ENCODE assay signal across 8 cellular contexts in the genomic region with DNA sequence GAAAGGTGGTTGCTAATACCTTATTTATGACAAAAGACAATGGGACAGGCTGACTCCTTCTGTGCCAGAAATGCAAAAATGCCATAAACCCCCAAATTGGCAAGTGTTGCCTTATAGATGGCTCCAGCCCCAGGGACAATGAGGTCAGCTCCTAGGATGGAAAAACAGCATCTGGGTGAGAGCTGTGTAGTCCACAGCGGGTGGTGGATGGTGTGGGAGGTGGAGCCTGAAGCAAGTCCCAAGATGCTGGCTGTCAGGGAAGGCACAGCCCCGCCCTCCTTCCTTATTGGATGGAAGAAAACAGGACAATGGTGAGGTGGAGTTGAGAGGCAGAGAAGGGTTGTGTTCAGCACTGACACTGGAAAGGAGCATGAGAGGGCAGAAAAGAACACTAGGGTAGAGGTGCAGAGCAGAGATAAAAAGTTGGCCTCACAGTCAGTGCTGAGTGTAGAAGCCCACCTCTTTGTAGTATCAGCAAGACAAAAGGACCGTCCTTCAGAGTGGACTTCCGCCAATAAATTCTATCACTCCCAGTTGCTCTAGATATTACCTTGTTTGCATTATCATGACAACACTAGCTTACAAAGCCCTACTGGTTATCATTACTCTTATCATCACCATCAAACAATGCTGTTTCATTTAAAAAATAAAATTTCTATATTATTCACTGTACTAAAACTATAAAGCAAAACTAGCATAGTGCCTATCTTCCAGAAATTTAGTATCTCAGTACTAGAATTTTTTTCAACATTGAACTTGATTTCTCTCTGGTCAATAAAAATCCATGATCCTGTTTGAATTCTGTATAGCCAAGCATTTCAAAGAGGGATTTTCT. TPM values are rescaled to one million over a fixed set of nuclear protein-coding genes. Genes with fewer than 3 reads are reported as not detected.
A peak's percentile ranks its signal among the peaks of the same experiment; 100 is the strongest.
DNase-seq lines count a peak whose midpoint lies in the region; ATAC-seq, FAIRE-seq and TF ChIP-seq lines count a peak whose summit lies in the region.

No MANE protein-coding gene starts in this region.

- H3K27ac Mint-ChIP-seq in CD4-positive, alpha-beta T cell, result peak overlapping the region; percentile 96

- H3K27me3 ChIP-seq in CD4-positive, alpha-beta T cell (ENCODE audit: control insufficient read depth, insufficient read depth, low read length), result no peaks in the 10 kb centered on the region
- H3K27me3 ChIP-seq in HL-60 (ENCODE audit: insufficient read depth, poor library complexity, severe bottlenecking), result no peaks in the 10 kb centered on the region
- no peaks in the 10 kb centered on the region for H3K27me3 ChIP-seq in OCI-LY3 (ENCODE audit: low read depth, low read length)
- H3K27me3 ChIP-seq in breast epithelium, result no peaks in the 10 kb centered on the region
- H3K27me3 ChIP-seq in tibial nerve, result no peaks in the 10 kb centered on the region

- H3K27ac ChIP-seq in CD4-positive, alpha-beta T cell (ENCODE audit: low read depth, low read length), result peak overlapping the region; percentile 99
- H3K27ac ChIP-seq in HL-60 (replicated peaks), result peak overlapping the region; percentile 98
- no peak overlapping the region for H3K27ac ChIP-seq in OCI-LY3 (ENCODE audit: low read length)
- H3K27ac ChIP-seq in breast epithelium, result peak overlapping the region; percentile 84 to 92
- H3K27ac ChIP-seq in kidney (ENCODE audit: low read depth in 2 of 2, low read length in 2 of 2), result peak overlapping the region; percentile 77 to 80
- peak overlapping the region; percentile 50 to 99 (median 76) for H3K27ac ChIP-seq in tibial nerve

- POLR2A ChIA-PET in CD4-positive, alpha-beta T cell (lab: Charles Lee), result interaction anchor here (1.0 to 14.9 kb wide), 3 partner anchors 59 to 225 kb away, joined by 3 to 750 read pairs (median 3); partner anchors contain the start of genes H3-3A and SRP9

- intact Hi-C loops in CD4-positive, alpha-beta T cell (cut with DNase I, micrococcal nuclease), result loop anchor here (1.0 to 10.0 kb wide), 4 partner anchors 61 to 404 kb away; partner anchors contain the start of genes LIN9 (in 1 of the 2) and PARP1 (in 1 of the 2)
- intact Hi-C loops in breast epithelium (cut with DNase I; ENCODE audit: low total_unique reads) (no loop called here), kidney (cut with DNase I) (no loop called here)

- CTCF ChIA-PET in CD4-positive, alpha-beta T cell (lab: Charles Lee), result no interaction called here

- TF ChIP-seq CTCF in CD4-positive, alpha-beta T cell (IDR thresholded peaks at IDR 0.05), result no peak
- TF ChIP-seq CTCF in HL-60 (IDR thresholded peaks at IDR 0.05; ENCODE audit: insufficient read depth, low read length), result no peak
- TF ChIP-seq CTCF in OCI-LY3 (IDR thresholded peaks at IDR 0.05; ENCODE audit: low read depth, low read length), result no peak
- TF ChIP-seq CTCF in breast epithelium (IDR thresholded peaks at IDR 0.05), result no peak
- no peak for TF ChIP-seq CTCF in kidney (IDR thresholded peaks at IDR 0.05; ENCODE audit: borderline replicate concordance, extremely low read depth, insufficient read depth)
- TF ChIP-seq CTCF in tibial nerve (IDR thresholded peaks at IDR 0.05), result no peak

- H3K9me3 ChIP-seq in CD4-positive, alpha-beta T cell (ENCODE audit: control insufficient read depth, low read length), result no peaks in the 10 kb centered on the region
- H3K9me3 ChIP-seq in OCI-LY3 (ENCODE audit: insufficient read depth, low read length) (no peaks in the 10 kb centered on the region), breast epithelium (no peaks in the 10 kb centered on the region), kidney (ENCODE audit: control insufficient read depth in 1 of 2, low read length in 2 of 2) (no peaks in the 10 kb centered on the region), tibial nerve (no peaks in the 10 kb centered on the region)

- peaks cover 15% of the 10 kb centered on the region for H3K36me3 Mint-ChIP-seq in CD4-positive, alpha-beta T cell (ENCODE audit: low read depth)

- H2AFZ ChIP-seq in OCI-LY3 (ENCODE audit: low read depth, low read length), result peak overlapping the region; percentile 93

- H3K36me3 ChIP-seq in OCI-LY3 (replicated peaks; ENCODE audit: low read depth, low read length), result no peaks in the 10 kb centered on the region
- no peaks in the 10 kb centered on the region for H3K36me3 ChIP-seq in breast epithelium
- no peaks in the 10 kb centered on the region for H3K36me3 ChIP-seq in kidney (ENCODE audit: control insufficient read depth in 1 of 2, insufficient read depth in 2 of 2, low read length in 2 of 2)
- H3K36me3 ChIP-seq in tibial nerve, result no peaks in the 10 kb centered on the region

- peaks cover 60% of the 10 kb centered on the region for H3K4me1 Mint-ChIP-seq in CD4-positive, alpha-beta T cell (ENCODE audit: low read depth)

- H4K20me1 ChIP-seq in OCI-LY3 (ENCODE audit: insufficient read depth, low read length), result no peaks in the 10 kb centered on the region

- FAIRE-seq in kidney (lab: Jason Lieb, UNC), result no peak

- H3K4me3 ChIP-seq in HL-60 (replicated peaks; ENCODE audit: insufficient read depth, low read length) (peak overlapping the region; percentile 29), OCI-LY3 (ENCODE audit: low read length) (peak overlapping the region; percentile 62), breast epithelium (peak overlapping the region in 2 of 3 donors; percentile 0 to 37), kidney (ENCODE audit: low read length in 2 of 2) (peak overlapping the region in 1 of 2 donors; percentile 28), tibial nerve (no peak overlapping the region)

- no peak for TF ChIP-seq EP300 in tibial nerve (IDR thresholded peaks at IDR 0.05)

- H3K9me3 Mint-ChIP-seq in CD4-positive, alpha-beta T cell, result no peaks in the 10 kb centered on the region

- 39 to 51% methylated on average over 4 of the region's 4 CpGs for WGBS in tibial nerve, 2 donors

- peaks cover 13% of the 10 kb centered on the region for H3K79me2 ChIP-seq in OCI-LY3 (ENCODE audit: low read length)

- TF ChIP-seq POLR2A in breast epithelium (IDR thresholded peaks at IDR 0.05) (no peak), tibial nerve (IDR thresholded peaks at IDR 0.05) (peak in 1 of 2 donors; percentile 22)

- ATAC-seq in CD4-positive, alpha-beta T cell (ENCODE audit: poor library complexity), result no peak
- no peak for ATAC-seq in HG03469 (IDR thresholded peaks at IDR 0.05; ENCODE audit: unreplicated experiment)

- peak overlapping the region; percentile 86 for H3K4me2 ChIP-seq in OCI-LY3 (ENCODE audit: low read length)

- H3K27me3 Mint-ChIP-seq in CD4-positive, alpha-beta T cell, result no peaks in the 10 kb centered on the region

- H3K4me3 Mint-ChIP-seq in CD4-positive, alpha-beta T cell, result peak overlapping the region; percentile 62

- H3K4me1 ChIP-seq in OCI-LY3 (ENCODE audit: low read length) (peaks cover 32% of the 10 kb centered on the region), breast epithelium (peaks cover 4% of the 10 kb centered on the region in 2 donors), kidney (ENCODE audit: control insufficient read depth in 1 of 2, insufficient read depth in 1 of 2, low read depth in 1 of 2, low read length in 2 of 2) (peaks cover 3 to 5% of the 10 kb centered on the region in 2 donors), tibial nerve (peaks cover 0 to 13% (median 10%) of the 10 kb centered on the region in 4 donors)

- no peak for DNase-seq in CD4-positive, alpha-beta T cell
- DNase-seq in HL-60 (ENCODE audit: low read depth in 1 of 2, low spot score in 1 of 2) (peak; percentile 55 to 82), breast epithelium (ENCODE audit: low spot score in 2 of 2) (peak in 1 of 2 donors; percentile 83), kidney (peak; percentile 85), tibial nerve (ENCODE audit: low spot score in 2 of 2) (peak in 1 of 2 donors; percentile 44), COLO829 (ENCODE audit: low spot score) (no peak)

- H3K9ac ChIP-seq in OCI-LY3 (ENCODE audit: low read length) (peak overlapping the region; percentile 33), kidney (ENCODE audit: low read length in 2 of 2) (peak overlapping the region in 1 of 2 donors; percentile 5)

RNA-seq across cellular contexts. Expression of gene SDE2, which starts 3.7 kb away (rescaled TPM):
- 10 to 100 TPM; 48.2 to 49.3 TPM for total RNA-seq in CD4-positive, alpha-beta T cell
- total RNA-seq in breast epithelium, result 10 to 100 TPM; 17.6 to 25.3 (median 22.0) TPM
- total RNA-seq in kidney, result 19.2 TPM
- polyA plus RNA-seq in kidney (ENCODE audit: insufficient read depth, low read depth, low replicate concordance), result 3.4 TPM
- total RNA-seq in tibial nerve, result 10 to 100 TPM; 15.0 to 27.5 (median 23.7) TPM

RNA-seq across cellular contexts. Expression of gene H3-3A, which starts 59.6 kb away (rescaled TPM):
- total RNA-seq in CD4-positive, alpha-beta T cell, result 100 to 1,000 TPM; 372 to 380 TPM
- 100 to 1,000 TPM; 287 to 603 (median 462) TPM for total RNA-seq in breast epithelium
- 524 TPM for total RNA-seq in kidney
- polyA plus RNA-seq in kidney (ENCODE audit: insufficient read depth, low read depth, low replicate concordance), result 404 TPM
- 100 to 1,000 TPM; 193 to 204 (median 197) TPM for total RNA-seq in tibial nerve

Comparison
In these comparisons a context has a peak if more than half of its experiments do, and no peak if none do; other contexts are left out.
1. DNase-seq: peak in HL-60 (2 of 2) and kidney (single experiment); none in CD4-positive, alpha-beta T cell (0 of 10) and COLO829 (single experiment).
2. H3K4me3 ChIP-seq: peak in HL-60 (single experiment), OCI-LY3 (single experiment) and breast epithelium (2 of 3); none in tibial nerve (0 of 4).
3. intact Hi-C loops: an anchor here in CD4-positive, alpha-beta T cell (1.0 to 10.0 kb wide); none called in breast epithelium and kidney.